ENCODE assay signal across 1 cellular context in genomic region chrX:40912576-40912975, GRCh38.
TF ChIP-seq lines count a peak whose summit lies in the region.

No MANE protein-coding gene starts in this region.

TF ChIP-seq in HEK293, 187 proteins besides CTCF, POLR2A, EP300 and RAD21 (continued from another document):
- TF ChIP-seq ATF2 (tag by site-specific recombination; IDR thresholded peaks at IDR 0.05; ENCODE audit: low read depth) = no peak
- no peak for TF ChIP-seq ZNF792 (tag by site-specific recombination; IDR thresholded peaks at IDR 0.05)
- no peak for TF ChIP-seq ZNF239 (tag by site-specific recombination; IDR thresholded peaks at IDR 0.05)
